14 cellular contexts compared by ENCODE assay signal in the genomic region with DNA sequence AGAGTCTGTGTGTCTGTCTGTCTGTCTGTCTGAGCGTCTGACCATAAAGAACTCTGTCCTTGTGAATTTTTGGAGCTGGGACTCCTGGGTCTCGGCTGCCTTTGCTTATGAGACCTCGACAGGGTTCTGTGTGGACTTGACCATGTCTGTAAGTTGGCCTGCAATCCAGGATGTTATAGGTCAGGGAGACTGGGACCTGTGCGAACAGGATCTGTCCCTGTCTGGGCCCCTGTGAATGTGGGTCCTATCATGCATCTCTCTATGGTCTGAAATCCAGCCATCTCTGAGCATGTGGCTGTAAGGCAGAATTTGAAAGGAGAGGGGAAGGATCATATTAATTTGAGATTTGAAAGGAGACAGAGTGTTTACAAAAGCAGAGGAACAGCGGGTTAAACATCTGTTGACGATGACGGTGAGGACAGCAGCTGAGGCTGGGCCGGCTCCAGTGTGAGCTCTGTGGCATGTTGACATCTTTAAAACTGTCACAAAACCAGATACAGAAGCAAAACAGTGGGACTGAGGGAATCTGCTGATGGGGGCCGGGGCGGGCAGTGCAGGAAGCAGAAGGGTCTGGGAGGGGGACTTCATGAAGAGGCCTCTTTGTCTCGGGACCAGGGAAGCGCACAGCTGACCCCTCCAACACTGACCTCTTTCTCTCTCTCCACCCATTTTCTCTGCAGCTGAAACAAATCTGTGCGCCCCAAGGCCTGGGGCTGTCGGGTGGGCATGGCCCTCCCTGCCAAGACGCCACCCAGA. TPM values are rescaled to one million over a fixed set of nuclear protein-coding genes. Genes with fewer than 3 reads are reported as not detected.
DNase-seq lines count a peak whose midpoint lies in the region; ATAC-seq and TF ChIP-seq lines count a peak whose summit lies in the region.
"Had no signal": no experiment of that assay in that cellular context is flagged by ENCODE, and none has a peak within 500 bp of the region (broad histone marks: within the 10 kb centered on the region; RNA-seq: fewer than 3 reads in every experiment).

No MANE protein-coding gene starts in this region.

- peak; percentile 53 for DNase-seq in NCI-H1694 treated with DMSO at 0.1 percent for 48 hours (lab: John Stamatoyannopoulos, UW)
- peak; percentile 61 for DNase-seq in left kidney (ENCODE audit: low read depth, low spot score)
- DNase-seq in posterior cingulate gyrus: peak; percentile 65 to 97 (median 81)
- DNase-seq in PC-9: no peak
- no peak for DNase-seq in GM23338 (ENCODE audit: low spot score)
- DNase-seq in activated naive CD8-positive, alpha-beta T cell treated with anti-CD3 and anti-CD28 coated beads for 36 hours: no peak
- DNase-seq: activated naive CD4-positive, alpha-beta T cell; AML-193; GOT3; kidney glomerular epithelial cell; NCI-H226; SHP77 treated with DMSO at 0.1 percent for 48 hours had no signal

- intact Hi-C loops in posterior cingulate gyrus (cut with DNase I): loop anchor here (5.0 kb wide), 1 partner anchor 70 kb away; no protein-coding TSS in a partner anchor
- intact Hi-C loops in PC-9 (cut with micrococcal nuclease; ENCODE audit: unreplicated experiment): loop anchor here (10.0 kb wide), 1 partner anchor 903 kb away; no protein-coding TSS in a partner anchor

- H3K9me3 ChIP-seq in PC-9 (ENCODE audit: insufficient read depth, low read depth): no peaks in the 10 kb centered on the region
- H3K9me3 ChIP-seq: esophagus muscularis mucosa had no signal

- H3K9me2 ChIP-seq in PC-9 (ENCODE audit: insufficient read depth) (no peaks in the 10 kb centered on the region), GM23338 (ENCODE audit: insufficient read depth) (no peaks in the 10 kb centered on the region)

- H3K9me3 Mint-ChIP-seq in brain (peaks cover 0 to 12% (median 0%) of the 10 kb centered on the region in 5 experiments), GM23338 (no peaks in the 10 kb centered on the region; the same call in 2 of the 3 replicates)
- peaks cover 2% of the 10 kb centered on the region for H3K9me3 Mint-ChIP-seq in activated naive CD8-positive, alpha-beta T cell treated with anti-CD3 and anti-CD28 coated beads for 36 hours

- H4K20me1 ChIP-seq in PC-9 (ENCODE audit: insufficient read depth) (no peaks in the 10 kb centered on the region), GM23338 (replicated peaks; ENCODE audit: insufficient read depth) (no peaks in the 10 kb centered on the region)

- CTCF ChIA-PET in PC-9 (lab: Charles Lee): no interaction called here

- H2AFZ ChIP-seq in PC-9 (no peak overlapping the region), GM23338 (no peak overlapping the region)

- peaks cover 21% of the 10 kb centered on the region for H3K4me1 Mint-ChIP-seq in brain
- H3K4me1 Mint-ChIP-seq in GM23338: peaks cover 2% of the 10 kb centered on the region; the same call in 1 of the 3 replicates
- H3K4me1 Mint-ChIP-seq in activated naive CD8-positive, alpha-beta T cell treated with anti-CD3 and anti-CD28 coated beads for 36 hours: peaks cover 3% of the 10 kb centered on the region

- H3F3A ChIP-seq in PC-9 (ENCODE audit: insufficient read depth, low read depth) (no peaks in the 10 kb centered on the region), GM23338 (replicated peaks; ENCODE audit: low read depth) (no peaks in the 10 kb centered on the region)

- no peak overlapping the region for H3K4me3 ChIP-seq in PC-9
- H3K4me3 ChIP-seq in GM23338: no peak overlapping the region
- H3K4me3 ChIP-seq: esophagus muscularis mucosa had no signal

- H3K4me3 Mint-ChIP-seq in brain: peak overlapping the region in 2 of 5 experiments; percentile 3 to 33
- H3K4me3 Mint-ChIP-seq in GM23338: no peak overlapping the region
- H3K4me3 Mint-ChIP-seq in activated naive CD8-positive, alpha-beta T cell treated with anti-CD3 and anti-CD28 coated beads for 36 hours: no peak overlapping the region

- H3K79me2 ChIP-seq in PC-9 (ENCODE audit: low read depth): no peaks in the 10 kb centered on the region
- no peaks in the 10 kb centered on the region for H3K79me2 ChIP-seq in GM23338 (replicated peaks; ENCODE audit: insufficient read depth)

- H3K4me1 ChIP-seq in PC-9 (replicated peaks; ENCODE audit: insufficient read depth) (no peaks in the 10 kb centered on the region), GM23338 (ENCODE audit: insufficient read depth) (no peaks in the 10 kb centered on the region)

- H3K27me3 Mint-ChIP-seq in brain (no peaks in the 10 kb centered on the region), GM23338 (ENCODE audit: insufficient read depth, low read depth, poor library complexity) (peaks cover 7% of the 10 kb centered on the region)
- H3K27me3 Mint-ChIP-seq in activated naive CD8-positive, alpha-beta T cell treated with anti-CD3 and anti-CD28 coated beads for 36 hours: no peaks in the 10 kb centered on the region

- H3K27me3 ChIP-seq in PC-9 (ENCODE audit: insufficient read depth, low read depth): no peaks in the 10 kb centered on the region
- H3K27me3 ChIP-seq in GM23338 (ENCODE audit: insufficient read depth): no peaks in the 10 kb centered on the region
- H3K27me3 ChIP-seq: esophagus muscularis mucosa had no signal

- TF ChIP-seq CTCF in brain (conservative IDR thresholded peaks at IDR 0.05) (no peak), PC-9 (conservative IDR thresholded peaks at IDR 0.05) (no peak), GM23338 (conservative IDR thresholded peaks at IDR 0.05; ENCODE audit: low read depth in 2 of 2) (no peak)

- no TSS peak for BruUV-seq in PC-9 (replicated peaks; lab: Mats Ljungman, UMichigan)

- H3K36me3 Mint-ChIP-seq in brain (no peaks in the 10 kb centered on the region), GM23338 (ENCODE audit: low read depth) (no peaks in the 10 kb centered on the region; the same call in 2 of the 3 replicates)
- H3K36me3 Mint-ChIP-seq in activated naive CD8-positive, alpha-beta T cell treated with anti-CD3 and anti-CD28 coated beads for 36 hours: peaks cover 2% of the 10 kb centered on the region

- H3K36me3 ChIP-seq in PC-9 (ENCODE audit: low read depth) (no peaks in the 10 kb centered on the region), GM23338 (ENCODE audit: insufficient read depth) (no peaks in the 10 kb centered on the region)
- H3K36me3 ChIP-seq: esophagus muscularis mucosa had no signal

- POLR2A ChIA-PET in PC-9 (lab: Charles Lee; ENCODE audit: unreplicated experiment): no interaction called here

- ATAC-seq in GM23338: no peak

- peak overlapping the region in 3 of 5 experiments; percentile 3 to 33 (median 26) for H3K27ac Mint-ChIP-seq in brain
- H3K27ac Mint-ChIP-seq in GM23338: no peak overlapping the region
- no peak overlapping the region for H3K27ac Mint-ChIP-seq in activated naive CD8-positive, alpha-beta T cell treated with anti-CD3 and anti-CD28 coated beads for 36 hours

- H3K27ac ChIP-seq in PC-9: no peak overlapping the region
- H3K27ac ChIP-seq in GM23338 (ENCODE audit: low read depth): no peak overlapping the region
- H3K27ac ChIP-seq: esophagus muscularis mucosa had no signal

- H3K4me2 ChIP-seq in PC-9 (no peak overlapping the region), GM23338 (no peak overlapping the region)

TF ChIP-seq in GM23338, 12 proteins besides CTCF, POLR2A, EP300 and RAD21 (continues in another document):
- TF ChIP-seq JUNB (IDR thresholded peaks at IDR 0.05; ENCODE audit: unreplicated experiment): no peak
- no peak for TF ChIP-seq CREB1 (CRISPR knock-in tag; IDR thresholded peaks at IDR 0.05; ENCODE audit: low read depth)
- TF ChIP-seq EZH2phosphoT487 (IDR thresholded peaks at IDR 0.05; ENCODE audit: unreplicated experiment): no peak
- no peak for TF ChIP-seq POLR2AphosphoS5 (IDR thresholded peaks at IDR 0.05; ENCODE audit: low read depth)
- no peak for TF ChIP-seq STAT1 (IDR thresholded peaks at IDR 0.05; ENCODE audit: unreplicated experiment)

RNA-seq across cellular contexts. Expression of a gene that starts 19.1 kb away (rescaled TPM):
- 42.1 TPM for polyA plus RNA-seq in brain (ENCODE audit: insufficient read depth, low read depth, low replicate concordance)
- total RNA-seq in PC-9 (2021): 6.7 and 8.8 TPM in 2 replicates
- total RNA-seq in GM23338 (2014; rRNA removed; shearing (Covaris generic)): 4.0 and 6.6 TPM in 2 replicates
- polyA plus RNA-seq in GM23338 (2016; fragmentation: Nextera tagmentation; extraction: Ambion mirVana): 1.3 and 1.9 TPM in 2 replicates
- 1 to 10 TPM; 7.9 to 9.5 TPM for total RNA-seq in activated naive CD8-positive, alpha-beta T cell treated with anti-CD3 and anti-CD28 coated beads for 36 hours

Comparison
In these comparisons a context has a peak if more than half of its experiments do, and no peak if none do; other contexts are left out.
1. DNase-seq: peak in NCI-H1694 treated with DMSO at 0.1 percent for 48 hours (single experiment), left kidney (single experiment) and posterior cingulate gyrus (10 of 10); none in PC-9 (0 of 2), GM23338 (single experiment) and activated naive CD8-positive, alpha-beta T cell treated with anti-CD3 and anti-CD28 coated beads for 36 hours (single experiment).
2. H3K27ac Mint-ChIP-seq: peak in brain (3 of 5); none in GM23338 (single experiment) and activated naive CD8-positive, alpha-beta T cell treated with anti-CD3 and anti-CD28 coated beads for 36 hours (single experiment).